In the genomic region with DNA sequence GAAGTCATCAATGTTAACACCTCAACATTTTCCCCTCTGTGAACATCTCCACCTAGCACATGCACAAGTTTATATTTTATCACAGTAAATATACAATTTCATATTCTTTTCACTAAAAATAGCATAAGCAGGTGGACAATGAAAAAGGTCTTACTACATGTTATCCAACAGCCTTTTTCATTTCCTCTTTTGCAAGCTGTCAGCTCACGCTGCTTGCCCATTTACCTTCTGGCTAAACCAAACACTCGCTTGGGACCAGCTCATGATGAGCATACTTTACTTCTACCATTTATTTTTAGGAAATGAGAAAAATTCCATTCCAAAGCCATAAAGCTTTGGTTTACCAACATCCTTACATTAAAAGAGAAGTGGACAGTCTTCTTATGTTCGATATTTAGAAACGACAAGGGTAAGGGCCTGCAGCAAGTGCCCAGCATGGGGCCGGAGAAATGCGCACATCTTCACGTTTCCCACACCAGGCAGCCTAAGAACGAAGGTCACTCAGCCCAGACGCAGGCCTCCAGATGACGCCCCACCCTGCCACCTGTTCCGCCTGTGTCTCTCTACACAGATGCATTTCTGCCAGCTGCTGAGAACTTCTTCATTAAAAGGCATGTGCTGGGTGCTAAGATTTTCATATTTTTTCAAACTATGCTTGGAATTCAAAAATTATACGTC, we compare ENCODE assay signal across 9 cellular contexts. TPM values are rescaled to one million over a fixed set of nuclear protein-coding genes. Genes with fewer than 3 reads are reported as not detected.
A peak's percentile ranks its signal among the peaks of the same experiment; 100 is the strongest.
DNase-seq lines count a peak whose midpoint lies in the region; ATAC-seq and TF ChIP-seq lines count a peak whose summit lies in the region.
"Had no signal": no experiment of that assay in that cellular context is flagged by ENCODE, and none has a peak within 500 bp of the region (broad histone marks: within the 10 kb centered on the region; RNA-seq: fewer than 3 reads in every experiment).

No MANE protein-coding gene starts in this region.

- peak overlapping the region; percentile 82 for H3K27ac Mint-ChIP-seq in activated CD8-positive, alpha-beta T cell treated with anti-CD3 and anti-CD28 coated beads, Interleukin-2, amount 10 ng/mL, durations not matched to agents 7 days and 5 days
- H3K27ac Mint-ChIP-seq in progenitor cell of endocrine pancreas (peak overlapping the region; percentile 31), Calu3 (ENCODE audit: unreplicated experiment) (no peak overlapping the region)

- intact Hi-C loops in Calu3 (cut with micrococcal nuclease; ENCODE audit: unreplicated experiment) = no loop called here

- peak; percentile 48 for ATAC-seq in HG03025 (IDR thresholded peaks at IDR 0.05; ENCODE audit: low FRiP score, unreplicated experiment)
- ATAC-seq in activated CD8-positive, alpha-beta T cell treated with anti-CD3 and anti-CD28 coated beads, Interleukin-2, amount 10 ng/mL, durations not matched to agents 7 days and 5 days = peak; percentile 31

- peaks cover 81% of the 10 kb centered on the region for H3K36me3 Mint-ChIP-seq in activated CD8-positive, alpha-beta T cell treated with anti-CD3 and anti-CD28 coated beads, Interleukin-2, amount 10 ng/mL, durations not matched to agents 7 days and 5 days (ENCODE audit: low read depth)
- H3K36me3 Mint-ChIP-seq in progenitor cell of endocrine pancreas (ENCODE audit: insufficient read depth) (peaks cover 26% of the 10 kb centered on the region), Calu3 (ENCODE audit: insufficient read depth, unreplicated experiment) (peaks cover 46% of the 10 kb centered on the region)

- H3K9me3 Mint-ChIP-seq in activated CD8-positive, alpha-beta T cell treated with anti-CD3 and anti-CD28 coated beads, Interleukin-2, amount 10 ng/mL, durations not matched to agents 7 days and 5 days (ENCODE audit: insufficient read depth) = no peaks in the 10 kb centered on the region
- H3K9me3 Mint-ChIP-seq in progenitor cell of endocrine pancreas (ENCODE audit: low read depth) = no peaks in the 10 kb centered on the region
- no peaks in the 10 kb centered on the region for H3K9me3 Mint-ChIP-seq in Calu3 (ENCODE audit: low read depth, unreplicated experiment)

- no TSS peak for BruUV-seq in Calu3 (replicated peaks; lab: Mats Ljungman, UMichigan)

- CTCF ChIA-PET in activated CD8-positive, alpha-beta T cell treated with anti-CD3 and anti-CD28 coated beads, Interleukin-2, amount 10 ng/mL, durations not matched to agents 7 days and 5 days (lab: Charles Lee) = interaction anchor here (1.0 kb wide), 1 partner anchor 44 kb away, joined by 3 read pairs; no protein-coding TSS in a partner anchor
- CTCF ChIA-PET in Calu3 (lab: Charles Lee) = interaction anchor here (0.8 kb wide), 1 partner anchor 180 kb away, joined by 3 read pairs; no protein-coding TSS in a partner anchor

- peak overlapping the region; percentile 46 for H3K4me3 Mint-ChIP-seq in activated CD8-positive, alpha-beta T cell treated with anti-CD3 and anti-CD28 coated beads, Interleukin-2, amount 10 ng/mL, durations not matched to agents 7 days and 5 days
- no peak overlapping the region for H3K4me3 Mint-ChIP-seq in progenitor cell of endocrine pancreas (ENCODE audit: low read depth)
- H3K4me3 Mint-ChIP-seq in Calu3 (ENCODE audit: low read depth, unreplicated experiment) = no peak overlapping the region

- POLR2A ChIA-PET in activated CD8-positive, alpha-beta T cell treated with anti-CD3 and anti-CD28 coated beads, Interleukin-2, amount 10 ng/mL, durations not matched to agents 7 days and 5 days (lab: Charles Lee) = no interaction called here

- H3K27me3 Mint-ChIP-seq in activated CD8-positive, alpha-beta T cell treated with anti-CD3 and anti-CD28 coated beads, Interleukin-2, amount 10 ng/mL, durations not matched to agents 7 days and 5 days (ENCODE audit: low read depth) = no peaks in the 10 kb centered on the region
- H3K27me3 Mint-ChIP-seq in progenitor cell of endocrine pancreas (no peaks in the 10 kb centered on the region), Calu3 (ENCODE audit: unreplicated experiment) (no peaks in the 10 kb centered on the region)

- H3K4me1 Mint-ChIP-seq in activated CD8-positive, alpha-beta T cell treated with anti-CD3 and anti-CD28 coated beads, Interleukin-2, amount 10 ng/mL, durations not matched to agents 7 days and 5 days (ENCODE audit: low read depth) = peaks cover 57% of the 10 kb centered on the region
- no peaks in the 10 kb centered on the region for H3K4me1 Mint-ChIP-seq in progenitor cell of endocrine pancreas (ENCODE audit: low read depth)
- H3K4me1 Mint-ChIP-seq in Calu3 (ENCODE audit: low read depth, unreplicated experiment) = peaks cover 34% of the 10 kb centered on the region

- no peak for TF ChIP-seq CTCF in progenitor cell of endocrine pancreas (IDR thresholded peaks at IDR 0.05; ENCODE audit: unreplicated experiment)
- no peak for TF ChIP-seq CTCF in Calu3 (IDR thresholded peaks at IDR 0.05; ENCODE audit: unreplicated experiment)

- DNase-seq in SIG-M5 treated with dmso at 0.1 percent for 504 hours (lab: John Stamatoyannopoulos, UW; ENCODE audit: unreplicated experiment) = peak; percentile 20
- no peak for DNase-seq in SIG-M5 (lab: John Stamatoyannopoulos, UW)
- DNase-seq in activated CD8-positive, alpha-beta T cell treated with anti-CD3 and anti-CD28 coated beads, Interleukin-2, amount 10 ng/mL, durations not matched to agents 7 days and 5 days = no peak
- no peak for DNase-seq in progenitor cell of endocrine pancreas (ENCODE audit: low spot score, unreplicated experiment)
- no peak for DNase-seq in KG1 (lab: John Stamatoyannopoulos, UW)
- DNase-seq in Calu3 = no peak
- DNase-seq in NCI-H446 (lab: John Stamatoyannopoulos, UW) = no peak
- DNase-seq: 8988T had no signal

RNA-seq across cellular contexts. Expression of gene SNN, which starts 13.9 kb away (rescaled TPM):
- total RNA-seq in activated CD8-positive, alpha-beta T cell treated with anti-CD3 and anti-CD28 coated beads, Interleukin-2, amount 10 ng/mL, durations not matched to agents 7 days and 5 days = 10 to 100 TPM; 27.3 to 28.9 TPM
- total RNA-seq in progenitor cell of endocrine pancreas (80.6 and 80.9 TPM in 2 replicates), Calu3 (2022) (26.0 and 31.3 TPM in 2 replicates)
